7 cellular contexts compared by ENCODE assay signal in the genomic region with DNA sequence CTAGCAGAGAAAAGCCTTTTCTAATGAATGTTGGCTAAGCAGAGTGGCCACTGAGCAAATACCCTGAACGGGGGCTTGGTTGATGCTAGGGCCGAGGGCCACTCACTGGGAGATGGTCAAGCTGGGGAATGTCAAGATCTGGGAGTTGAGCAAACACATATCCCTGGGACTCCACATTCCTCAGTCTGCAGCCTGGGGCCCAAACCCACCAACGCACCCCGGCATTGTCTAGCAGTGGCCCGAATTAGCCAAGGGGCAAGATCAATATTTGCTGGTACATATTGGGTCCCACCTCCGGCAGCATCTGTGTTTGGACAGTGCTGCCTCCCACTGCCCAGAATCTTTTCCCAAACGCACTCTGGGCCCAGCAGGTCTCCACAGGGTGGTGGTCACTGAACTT.
"Had no signal": no experiment of that assay in that cellular context is flagged by ENCODE, and none has a peak within 500 bp of the region (broad histone marks: within the 10 kb centered on the region; RNA-seq: fewer than 3 reads in every experiment).

No MANE protein-coding gene starts in this region.

- ATAC-seq: HCT116 had no signal

- DNase-seq: GM23248, GOT3, H7, HFFc6 had no signal

- H3K4me3 ChIP-seq: GM23248, HAP-1 had no signal

- H3K9ac ChIP-seq: GM23248 had no signal

- H3K4me1 Mint-ChIP-seq: IgD-negative memory B cell had no signal

- H3K4me1 ChIP-seq: HAP-1 had no signal

- H3K27ac Mint-ChIP-seq: HFFc6, IgD-negative memory B cell had no signal

- H2AFZ ChIP-seq: GM23248 had no signal

- H3K36me3 ChIP-seq: HAP-1 had no signal

- H3K36me3 Mint-ChIP-seq: IgD-negative memory B cell had no signal

- H3K4me3 Mint-ChIP-seq: HFFc6 had no signal

- H3K9me3 ChIP-seq: HAP-1 had no signal

- H3K9me3 Mint-ChIP-seq: IgD-negative memory B cell had no signal

- H3K27ac ChIP-seq: GM23248 had no signal

- H3K27me3 Mint-ChIP-seq: IgD-negative memory B cell had no signal
